In the genomic region with DNA sequence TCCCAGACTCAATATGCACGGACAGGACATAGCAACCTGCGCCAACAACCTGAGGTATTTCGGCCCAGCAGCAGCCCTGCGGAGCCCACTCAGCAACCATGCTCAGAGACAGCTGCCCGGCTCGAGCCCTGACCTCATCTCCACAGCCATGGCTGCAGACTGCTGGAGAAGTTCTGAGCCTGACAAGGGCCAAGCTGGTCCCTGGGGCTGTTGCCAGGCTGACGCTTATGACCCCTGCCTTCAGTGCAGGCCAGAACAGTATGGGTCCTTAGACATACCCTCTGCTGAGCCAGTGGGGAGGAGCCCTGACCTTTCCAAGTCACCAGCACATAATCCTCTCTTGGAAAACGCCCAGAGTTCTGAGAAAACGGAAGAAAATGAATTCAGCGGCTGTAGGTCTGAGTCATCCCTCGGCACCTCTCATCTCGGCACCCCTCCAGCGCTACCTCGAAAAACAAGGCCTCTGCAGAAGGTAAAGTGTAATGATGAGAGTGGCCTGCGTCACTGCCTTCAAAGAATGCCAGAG, we compare ENCODE assay signal across 26 cellular contexts. TPM values are rescaled to one million over a fixed set of nuclear protein-coding genes. Genes with fewer than 3 reads are reported as not detected.
DNase-seq lines count a peak whose midpoint lies in the region; TF ChIP-seq lines count a peak whose summit lies in the region.
"Had no signal": no experiment of that assay in that cellular context is flagged by ENCODE, and none has a peak within 500 bp of the region (broad histone marks: within the 10 kb centered on the region; RNA-seq: fewer than 3 reads in every experiment).

No MANE protein-coding gene starts in this region.

- H4K91ac ChIP-seq in H9 (ENCODE audit: insufficient read length, low read depth, low read length): no peak overlapping the region

- no peak overlapping the region for H3K56ac ChIP-seq in H9 (ENCODE audit: insufficient read length, low read depth, low read length)

- in situ Hi-C loops in G401 (cut with HindIII; ENCODE audit: low sequenced_read_pairs): no loop called here

- TF ChIP-seq CTCF in neural progenitor cell (IDR thresholded peaks at IDR 0.05) (no peak), H9 (conservative IDR thresholded peaks at IDR 0.05) (no peak)

- H3K9me3 ChIP-seq in neural progenitor cell (ENCODE audit: low read depth): no peaks in the 10 kb centered on the region
- H3K9me3 ChIP-seq in H9 (ENCODE audit: control insufficient read depth, low read depth, low read length): no peaks in the 10 kb centered on the region
- H3K9me3 ChIP-seq: gastroesophageal sphincter, lower lobe of right lung, uterus had no signal

- H3K9me3 Mint-ChIP-seq in neural progenitor cell (no peaks in the 10 kb centered on the region), H9 (no peaks in the 10 kb centered on the region)
- H3K9me3 Mint-ChIP-seq: activated CD4-positive, alpha-beta memory T cell treated with anti-CD3 and anti-CD28 coated beads, Interleukin-2, amount 10 ng/mL, durations not matched to agents 7 days and 5 days; neural crest cell had no signal

- no peak overlapping the region for H2BK5ac ChIP-seq in H9 (ENCODE audit: insufficient read length, low read length)

- H2BK20ac ChIP-seq in H9 (ENCODE audit: low read depth, low read length, poor library complexity, severe bottlenecking): no peak overlapping the region

- no peak overlapping the region for H2AFZ ChIP-seq in neural progenitor cell (replicated peaks)
- H2AFZ ChIP-seq in H9 (ENCODE audit: low read length): no peak overlapping the region

- H3T11ph ChIP-seq in H9 (ENCODE audit: low read length): no peak overlapping the region

- H3K27me3 ChIP-seq in neural progenitor cell: no peaks in the 10 kb centered on the region
- H3K27me3 ChIP-seq in H9 (ENCODE audit: insufficient read depth, low read length): no peaks in the 10 kb centered on the region
- H3K27me3 ChIP-seq: gastroesophageal sphincter, uterus had no signal

- H3K23ac ChIP-seq in H9 (ENCODE audit: insufficient read length, low read depth, low read length): no peak overlapping the region

- peaks cover 18% of the 10 kb centered on the region for H3K4me1 Mint-ChIP-seq in neural progenitor cell
- peaks cover 6% of the 10 kb centered on the region in 2 experiments for H3K4me1 Mint-ChIP-seq in H9
- H3K4me1 Mint-ChIP-seq: neural crest cell had no signal

- H3K4me2 ChIP-seq in neural progenitor cell: no peak overlapping the region
- no peak overlapping the region for H3K4me2 ChIP-seq in H9 (ENCODE audit: insufficient read depth, insufficient read length, low read length)

- no peak overlapping the region for H3K18ac ChIP-seq in H9 (ENCODE audit: insufficient read length, low read depth, low read length)

- H3K27ac Mint-ChIP-seq in neural progenitor cell: peak overlapping the region; percentile 26
- H3K27ac Mint-ChIP-seq in H9: peak overlapping the region in 1 of 3 experiments; percentile 8; a peak in 1 of 7 replicates
- H3K27ac Mint-ChIP-seq: activated CD4-positive, alpha-beta memory T cell treated with anti-CD3 and anti-CD28 coated beads, Interleukin-2, amount 10 ng/mL, durations not matched to agents 7 days and 5 days had no signal

- H3K4ac ChIP-seq in H9 (ENCODE audit: low read depth, low read length): no peak overlapping the region

- H3K4me1 ChIP-seq in neural progenitor cell: peaks cover 7% of the 10 kb centered on the region
- H3K4me1 ChIP-seq in H9 (ENCODE audit: insufficient read depth, low read length): no peaks in the 10 kb centered on the region; the same call in 1 of the 2 replicates
- H3K4me1 ChIP-seq: gastroesophageal sphincter, lower lobe of right lung, uterus had no signal

- no peak overlapping the region for H2BK15ac ChIP-seq in H9 (ENCODE audit: low read depth, low read length)

- H3K36me3 Mint-ChIP-seq in neural progenitor cell (peaks cover 3% of the 10 kb centered on the region), H9 (ENCODE audit: insufficient read depth in 1 of 3, low read depth in 3 of 3) (no peaks in the 10 kb centered on the region; a peak in 1 of 7 replicates)

- WGBS in H9 (ENCODE audit: extremely low coverage, insufficient read length, low lambda C conversion rate): no CpG with 5 or more reads among the region's 15 CpGs

- no peak overlapping the region for H3K14ac ChIP-seq in H9 (ENCODE audit: insufficient read depth, low read length)

- H3K27ac ChIP-seq in neural progenitor cell (no peak overlapping the region), H9 (ENCODE audit: insufficient read length, low read depth, low read length) (no peak overlapping the region)
- H3K27ac ChIP-seq: C4-2B, gastroesophageal sphincter, lower lobe of right lung, skin epidermis, uterus had no signal

- H4K8ac ChIP-seq in H9 (replicated peaks; ENCODE audit: insufficient read length, low read depth, low read length): no peak overlapping the region

- no peaks in the 10 kb centered on the region for H3K79me1 ChIP-seq in H9 (ENCODE audit: insufficient read depth, low read depth, low read length, poor library complexity, severe bottlenecking)

- H2AK5ac ChIP-seq in H9 (ENCODE audit: insufficient read length, low read length): no peak overlapping the region

- no peaks in the 10 kb centered on the region for H3K36me3 ChIP-seq in neural progenitor cell
- H3K36me3 ChIP-seq: uterus had no signal

- H3K4me3 Mint-ChIP-seq in neural progenitor cell (no peak overlapping the region), H9 (no peak overlapping the region)
- H3K4me3 Mint-ChIP-seq: activated CD4-positive, alpha-beta memory T cell treated with anti-CD3 and anti-CD28 coated beads, Interleukin-2, amount 10 ng/mL, durations not matched to agents 7 days and 5 days; neural crest cell had no signal

- H4K20me1 ChIP-seq in neural progenitor cell (ENCODE audit: low read depth) (no peaks in the 10 kb centered on the region), H9 (ENCODE audit: control insufficient read depth, insufficient read depth, insufficient read length) (no peaks in the 10 kb centered on the region)

- H2BK12ac ChIP-seq in H9 (ENCODE audit: insufficient read length, low read depth, low read length): no peak overlapping the region

- H3K27me3 Mint-ChIP-seq in neural progenitor cell (ENCODE audit: insufficient read depth, low read depth) (peaks cover 2% of the 10 kb centered on the region), H9 (ENCODE audit: low read depth) (no peaks in the 10 kb centered on the region)
- H3K27me3 Mint-ChIP-seq: activated CD4-positive, alpha-beta memory T cell treated with anti-CD3 and anti-CD28 coated beads, Interleukin-2, amount 10 ng/mL, durations not matched to agents 7 days and 5 days had no signal

- H3K23me2 ChIP-seq in H9 (ENCODE audit: insufficient read length, low read depth, low read length, poor library complexity, severe bottlenecking): no peaks in the 10 kb centered on the region

- no peak overlapping the region for H2BK120ac ChIP-seq in H9 (ENCODE audit: low read depth, low read length, poor library complexity, severe bottlenecking)

- no peaks in the 10 kb centered on the region for H3F3A ChIP-seq in neural progenitor cell (ENCODE audit: low read depth)

- DNase-seq in G401 (ENCODE audit: low spot score) (peak; percentile 58), NCI-H226 (peak; percentile 81), astrocyte of the hippocampus (ENCODE audit: low read depth, low spot score) (peak; percentile 90), neural progenitor cell (ENCODE audit: low spot score) (no peak), NCI-H2171 (lab: John Stamatoyannopoulos, UW) (no peak), T-helper 9 cell (no peak), H9 (no peak)
- DNase-seq in activated naive CD4-positive, alpha-beta T cell (lab: John Stamatoyannopoulos, UW): no peak
- DNase-seq: activated CD4-positive, alpha-beta memory T cell treated with anti-CD3 and anti-CD28 coated beads, Interleukin-2, amount 10 ng/mL, durations not matched to agents 7 days and 5 days; activated gamma-delta T cell treated with Interleukin-2 at 50 U/mL for 16 hours; activated T-cell treated with anti-CD3 and anti-CD28 coated beads for 4 hours; amniotic stem cell; central memory CD4-positive, alpha-beta T cell; effector CD8-positive, alpha-beta T cell; Kasumi-1; lower lobe of right lung; NCI-H2107; NCI-H524; NK-92 treated with Interleukin-12 subunit alpha and Interleukin-12 subunit beta, amount 100 ng/mL, for 24 hours; stimulated activated CD4-positive, alpha-beta T cell treated with anti-CD3 and anti-CD28 coated beads, Interleukin-1b, Interleukin-23, amount 100 ng/mL, for 48 hours; T1000; uterus had no signal

- no peaks in the 10 kb centered on the region for H3K79me2 ChIP-seq in neural progenitor cell (ENCODE audit: low read depth)
- H3K79me2 ChIP-seq in H9 (ENCODE audit: insufficient read depth, low read length): no peaks in the 10 kb centered on the region

- no peak overlapping the region for H4K5ac ChIP-seq in H9 (ENCODE audit: insufficient read length, low read depth, low read length)

- H3K9ac ChIP-seq in neural progenitor cell: no peak overlapping the region
- H3K9ac ChIP-seq in H9 (ENCODE audit: extremely low read depth, insufficient read length, low read length): no peak overlapping the region

- H3K4me3 ChIP-seq in neural progenitor cell: no peak overlapping the region
- H3K4me3 ChIP-seq: gastroesophageal sphincter, lower lobe of right lung, skin epidermis, uterus had no signal

RNA-seq across cellular contexts. Expression of a gene that starts 25.5 kb away (rescaled TPM):
- 17.2 and 29.2 TPM in 2 replicates for total RNA-seq in G401 (2014; rRNA removed; shearing (Covaris generic))
- total RNA-seq in neural progenitor cell (ENCODE audit: low replicate concordance) (10.6 and 11.8 TPM in 2 replicates), H9 (2021) (23.3 and 23.9 TPM in 2 replicates)

Comparison
In these comparisons a context has a peak if more than half of its experiments do, and no peak if none do; other contexts are left out.
1. DNase-seq: peak in G401 (single experiment), NCI-H226 (single experiment) and astrocyte of the hippocampus (single experiment); none in neural progenitor cell (single experiment), NCI-H2171 (single experiment), activated naive CD4-positive, alpha-beta T cell (0 of 4), T-helper 9 cell (single experiment) and H9 (single experiment).